Comparison of ENCODE assay signal across 8 cellular contexts in genomic region chr1:37471345-37472231, GRCh38. TPM values are rescaled to one million over a fixed set of nuclear protein-coding genes. Genes with fewer than 3 reads are reported as not detected.
A peak's percentile ranks its signal among the peaks of the same experiment; 100 is the strongest.
DNase-seq lines count a peak whose midpoint lies in the region; ATAC-seq, FAIRE-seq and TF ChIP-seq lines count a peak whose summit lies in the region.

No MANE protein-coding gene starts in this region.

- H3K4me3 ChIP-seq in bronchial epithelial cell (ENCODE audit: low read depth, low read length) (no peak overlapping the region), kidney (ENCODE audit: low read length in 2 of 2) (peak overlapping the region; percentile 28 to 59), smooth muscle cell (peak overlapping the region; percentile 19)

- peaks cover 25% of the 10 kb centered on the region for H3K79me2 ChIP-seq in smooth muscle cell (ENCODE audit: low read depth)

- TF ChIP-seq CTCF in bronchial epithelial cell (IDR thresholded peaks at IDR 0.05; ENCODE audit: insufficient read depth, low read length, severe bottlenecking) (no peak), kidney (IDR thresholded peaks at IDR 0.05; ENCODE audit: borderline replicate concordance, extremely low read depth, insufficient read depth) (no peak), smooth muscle cell (IDR thresholded peaks at IDR 0.05; ENCODE audit: borderline replicate concordance, insufficient read depth, poor library complexity, severe bottlenecking) (no peak)

- peaks cover 16% of the 10 kb centered on the region for H4K20me1 ChIP-seq in smooth muscle cell (ENCODE audit: low read depth)

- peak overlapping the region; percentile 89 to 92 for H3K27ac ChIP-seq in kidney (ENCODE audit: low read depth in 2 of 2, low read length in 2 of 2)
- H3K27ac ChIP-seq in smooth muscle cell (ENCODE audit: low read depth), result peak overlapping the region; percentile 94

- H3K4me2 ChIP-seq in smooth muscle cell, result peak overlapping the region; percentile 90

- H3K4me1 ChIP-seq in kidney (ENCODE audit: control insufficient read depth in 1 of 2, insufficient read depth in 1 of 2, low read depth in 1 of 2, low read length in 2 of 2), result peaks cover 23 to 43% of the 10 kb centered on the region in 2 donors
- peaks cover 21% of the 10 kb centered on the region for H3K4me1 ChIP-seq in smooth muscle cell (ENCODE audit: low read depth)

- peak overlapping the region; percentile 23 for H2AFZ ChIP-seq in smooth muscle cell (ENCODE audit: low read depth)

- peaks cover 22% of the 10 kb centered on the region for H3F3A ChIP-seq in smooth muscle cell (ENCODE audit: low read depth)

- intact Hi-C loops in kidney (cut with DNase I), result no loop called here

- H3K9ac ChIP-seq in kidney (ENCODE audit: low read length in 2 of 2) (peak overlapping the region; percentile 53 to 78), smooth muscle cell (ENCODE audit: low read depth) (peak overlapping the region; percentile 68)

- H3K36me3 ChIP-seq in bronchial epithelial cell (ENCODE audit: control insufficient read depth, insufficient read depth, low read length), result peaks cover 13% of the 10 kb centered on the region
- peaks cover 3 to 7% of the 10 kb centered on the region in 2 donors for H3K36me3 ChIP-seq in kidney (ENCODE audit: control insufficient read depth in 1 of 2, insufficient read depth in 2 of 2, low read length in 2 of 2)
- H3K36me3 ChIP-seq in smooth muscle cell (ENCODE audit: low read depth), result no peaks in the 10 kb centered on the region

- DNase-seq in EH (ENCODE audit: low read depth) (peak; percentile 92), NCI-H226 (peak; percentile 97), bronchial epithelial cell (ENCODE audit: low read depth) (peak; percentile 90), kidney (peak; percentile 91), smooth muscle cell (lab: John Stamatoyannopoulos, UW; ENCODE audit: unreplicated experiment) (peak; percentile 59), T-helper 1 cell (no peak), DMS79 treated with DMSO at 0.1 percent for 48 hours (lab: John Stamatoyannopoulos, UW) (no peak)

- no peak for FAIRE-seq in bronchial epithelial cell (lab: Jason Lieb, UNC)
- no peak for FAIRE-seq in kidney (lab: Jason Lieb, UNC)

- H3K9me3 ChIP-seq in kidney (ENCODE audit: control insufficient read depth in 1 of 2, low read length in 2 of 2) (no peaks in the 10 kb centered on the region), smooth muscle cell (replicated peaks; ENCODE audit: low read depth) (no peaks in the 10 kb centered on the region)

- H3K27me3 ChIP-seq in bronchial epithelial cell (ENCODE audit: control insufficient read depth, insufficient read depth, low read length) (no peaks in the 10 kb centered on the region), smooth muscle cell (ENCODE audit: low read depth) (no peaks in the 10 kb centered on the region)

- WGBS in smooth muscle cell (ENCODE audit: low lambda C conversion rate), result 10% methylated on average over 13 of the region's 13 CpGs

- no peak for ATAC-seq in HG02571 (IDR thresholded peaks at IDR 0.05; ENCODE audit: unreplicated experiment)

RNA-seq across cellular contexts. Expression of gene ZC3H12A, which starts 2.8 kb away (rescaled TPM):
- 14.2 and 24.2 TPM in 2 replicates for total RNA-seq in bronchial epithelial cell
- total RNA-seq in kidney, result 21.1 TPM
- polyA plus RNA-seq in kidney (ENCODE audit: insufficient read depth, low read depth, low replicate concordance), result 3.8 TPM
- total RNA-seq in smooth muscle cell, result 13.2 and 21.3 TPM in 2 replicates
- 29.6 and 35.8 TPM in 2 replicates for polyA plus RNA-seq in smooth muscle cell

RNA-seq across cellular contexts. Expression of gene MEAF6, which starts 43.0 kb away (rescaled TPM):
- 50.1 and 74.5 TPM in 2 replicates for total RNA-seq in bronchial epithelial cell
- 65.8 TPM for total RNA-seq in kidney
- 45.7 TPM for polyA plus RNA-seq in kidney (ENCODE audit: insufficient read depth, low read depth, low replicate concordance)
- total RNA-seq in smooth muscle cell, result 65.1 and 87.6 TPM in 2 replicates
- 58.8 and 60.7 TPM in 2 replicates for polyA plus RNA-seq in smooth muscle cell

Comparison
In these comparisons a context has a peak if more than half of its experiments do, and no peak if none do; other contexts are left out.
1. DNase-seq: peak in EH (single experiment), NCI-H226 (single experiment), bronchial epithelial cell (single experiment), kidney (single experiment) and smooth muscle cell (single experiment); none in T-helper 1 cell (0 of 5) and DMS79 treated with DMSO at 0.1 percent for 48 hours (single experiment).